ENCODE assay signal across 8 cellular contexts in the genomic region with DNA sequence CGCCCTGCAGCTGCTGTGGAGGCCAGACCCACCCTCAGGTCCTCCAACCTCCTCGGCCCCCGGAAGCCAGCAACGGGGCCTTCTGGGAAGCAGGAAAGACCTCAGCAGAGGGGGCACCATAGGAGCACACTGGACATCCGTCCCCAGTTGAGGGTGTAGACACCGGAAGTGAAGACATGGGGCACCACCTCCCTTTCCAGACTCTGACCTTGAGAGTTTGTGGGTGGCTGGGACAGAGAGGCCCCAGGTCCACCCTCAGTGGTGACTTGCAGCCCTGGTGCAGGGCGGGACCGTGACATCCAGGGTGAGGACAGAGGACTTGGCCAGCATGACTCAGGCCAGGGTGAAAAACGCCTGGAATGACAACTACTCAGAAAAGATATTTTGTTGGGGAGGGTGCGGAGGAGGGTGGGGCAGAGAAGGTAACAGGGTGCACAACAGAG. TPM values are rescaled to one million over a fixed set of nuclear protein-coding genes. Genes with fewer than 3 reads are reported as not detected.
DNase-seq lines count a peak whose midpoint lies in the region; ATAC-seq and TF ChIP-seq lines count a peak whose summit lies in the region.

No MANE protein-coding gene starts in this region.

- intact Hi-C loops in left ventricle myocardium inferior (cut with micrococcal nuclease): no loop called here
- intact Hi-C loops in sigmoid colon (cut with DNase I): loop anchor here (2.0 kb wide), 1 partner anchor 40 kb away; no protein-coding TSS in a partner anchor

- H3K4me1 Mint-ChIP-seq in activated naive CD8-positive, alpha-beta T cell treated with anti-CD3 and anti-CD28 coated beads for 36 hours: peaks cover 25% of the 10 kb centered on the region

- H3K36me3 ChIP-seq in left ventricle myocardium inferior (no peaks in the 10 kb centered on the region), sigmoid colon (peaks cover 0 to 5% (median 0%) of the 10 kb centered on the region in 4 donors)

- H3K4me1 ChIP-seq in left ventricle myocardium inferior (peaks cover 87% of the 10 kb centered on the region), sigmoid colon (peaks cover 0 to 89% (median 88%) of the 10 kb centered on the region in 4 donors)

- H3K4me3 Mint-ChIP-seq in activated naive CD8-positive, alpha-beta T cell treated with anti-CD3 and anti-CD28 coated beads for 36 hours: peak overlapping the region; percentile 53

- peak overlapping the region; percentile 93 for H3K27ac ChIP-seq in HL-60 (replicated peaks)
- peak overlapping the region; percentile 99 for H3K27ac ChIP-seq in left ventricle myocardium inferior (replicated peaks)
- peak overlapping the region; percentile 88 to 93 (median 90) for H3K27ac ChIP-seq in sigmoid colon

- no peaks in the 10 kb centered on the region for H3K9me3 ChIP-seq in left ventricle myocardium inferior (replicated peaks)
- H3K9me3 ChIP-seq in sigmoid colon: no peaks in the 10 kb centered on the region

- in situ Hi-C loops in GM13977 (cut with MboI; ENCODE audit: low pct_unique_long_range_greater_than_20kb, low sequenced_read_pairs, unreplicated experiment): no loop called here

- TF ChIP-seq CTCF in HL-60 (IDR thresholded peaks at IDR 0.05; ENCODE audit: insufficient read depth, low read length) (no peak), left ventricle myocardium inferior (IDR thresholded peaks at IDR 0.05; ENCODE audit: borderline replicate concordance) (no peak), sigmoid colon (IDR thresholded peaks at IDR 0.05) (no peak), GM13977 (IDR thresholded peaks at IDR 0.05; ENCODE audit: extremely low read depth, insufficient read depth, missing control alignments) (no peak)

- H3K9me3 Mint-ChIP-seq in activated naive CD8-positive, alpha-beta T cell treated with anti-CD3 and anti-CD28 coated beads for 36 hours: no peaks in the 10 kb centered on the region

- H3K36me3 Mint-ChIP-seq in activated naive CD8-positive, alpha-beta T cell treated with anti-CD3 and anti-CD28 coated beads for 36 hours: no peaks in the 10 kb centered on the region

- peak; percentile 75 to 76 for DNase-seq in HL-60 (ENCODE audit: low read depth in 1 of 2, low spot score in 1 of 2)
- no peak for DNase-seq in activated naive CD8-positive, alpha-beta T cell treated with anti-CD3 and anti-CD28 coated beads for 36 hours
- peak; percentile 81 for DNase-seq in left ventricle myocardium inferior
- DNase-seq in sigmoid colon: peak; percentile 90
- no peak for DNase-seq in HPDE6-E6E7 (ENCODE audit: extremely low spot score)
- DNase-seq in GM13977 (ENCODE audit: low spot score): no peak

- peak in 1 of 4 donors; percentile 18 for TF ChIP-seq EP300 in sigmoid colon (IDR thresholded peaks at IDR 0.05)

- H3K4me3 ChIP-seq in HL-60 (replicated peaks; ENCODE audit: insufficient read depth, low read length): no peak overlapping the region
- H3K4me3 ChIP-seq in left ventricle myocardium inferior: peak overlapping the region; percentile 59
- H3K4me3 ChIP-seq in sigmoid colon: peak overlapping the region in 3 of 4 donors; percentile 21 to 30 (median 24)

- 44 to 62% methylated on average over 10 of the region's 10 CpGs for WGBS in sigmoid colon, 2 donors

- peak overlapping the region; percentile 77 for H3K27ac Mint-ChIP-seq in activated naive CD8-positive, alpha-beta T cell treated with anti-CD3 and anti-CD28 coated beads for 36 hours

- H3K27me3 ChIP-seq in HL-60 (ENCODE audit: insufficient read depth, poor library complexity, severe bottlenecking) (no peaks in the 10 kb centered on the region), left ventricle myocardium inferior (ENCODE audit: low read depth) (no peaks in the 10 kb centered on the region), sigmoid colon (no peaks in the 10 kb centered on the region)

- no peak for TF ChIP-seq POLR2A in sigmoid colon (IDR thresholded peaks at IDR 0.05)

- ATAC-seq in HG03439 (IDR thresholded peaks at IDR 0.05; ENCODE audit: unreplicated experiment) (no peak), GM18502 (IDR thresholded peaks at IDR 0.05; ENCODE audit: poor library complexity, unreplicated experiment) (no peak)

- no peaks in the 10 kb centered on the region for H3K27me3 Mint-ChIP-seq in activated naive CD8-positive, alpha-beta T cell treated with anti-CD3 and anti-CD28 coated beads for 36 hours

RNA-seq across cellular contexts. Expression of a gene that starts 19.9 kb away (rescaled TPM):
- under 1 TPM in 1 of 2 experiments, not detected in 1; 0.19 TPM for total RNA-seq in activated naive CD8-positive, alpha-beta T cell treated with anti-CD3 and anti-CD28 coated beads for 36 hours
- total RNA-seq in left ventricle myocardium inferior (0.55 TPM), sigmoid colon (10 to 100 TPM in 1 of 4 donors, 1 to 10 TPM in 3; 1.3 to 13.8 (median 2.3) TPM)
- polyA plus RNA-seq in sigmoid colon: under 1 TPM in 1 of 3 donors, not detected in 2; 0.89 TPM

RNA-seq across cellular contexts. Expression of a gene that starts 42.1 kb away (rescaled TPM):
- total RNA-seq in activated naive CD8-positive, alpha-beta T cell treated with anti-CD3 and anti-CD28 coated beads for 36 hours: 1 to 10 TPM; 1.2 to 1.3 TPM
- 91.8 TPM for total RNA-seq in left ventricle myocardium inferior
- 100 to 1,000 TPM; 142 to 227 (median 151) TPM for total RNA-seq in sigmoid colon
- 10 to 100 TPM; 16.4 to 58.8 (median 47.4) TPM for polyA plus RNA-seq in sigmoid colon

RNA-seq across cellular contexts. Expression of a gene that starts 42.5 kb away (rescaled TPM):
- total RNA-seq in activated naive CD8-positive, alpha-beta T cell treated with anti-CD3 and anti-CD28 coated beads for 36 hours: 100 to 1,000 TPM; 126 to 128 TPM
- total RNA-seq in left ventricle myocardium inferior (19.4 TPM), sigmoid colon (10 to 100 TPM; 18.5 to 49.3 (median 35.9) TPM)
- polyA plus RNA-seq in sigmoid colon: 10 to 100 TPM in 2 of 3 donors, 1 to 10 TPM in 1; 6.7 to 28.6 (median 13.8) TPM

Comparison
In these comparisons a context has a peak if more than half of its experiments do, and no peak if none do; other contexts are left out.
1. DNase-seq: peak in HL-60 (2 of 2), left ventricle myocardium inferior (single experiment) and sigmoid colon (single experiment); none in activated naive CD8-positive, alpha-beta T cell treated with anti-CD3 and anti-CD28 coated beads for 36 hours (single experiment), HPDE6-E6E7 (single experiment) and GM13977 (single experiment).
2. RNA of a gene that starts 42.1 kb away (total RNA-seq): 142 to 227 TPM in sigmoid colon and 91.8 TPM in left ventricle myocardium inferior (single experiment); 1.2 to 1.3 TPM in activated naive CD8-positive, alpha-beta T cell treated with anti-CD3 and anti-CD28 coated beads for 36 hours; every median in the first group is over 10 times any median in the second.
3. Peak in every context shown above with its lines, with median percentiles within 50 percentile points of each other: H3K27ac ChIP-seq.